Comparison of ENCODE assay signal across 23 cellular contexts in genomic region chr10:97551271-97551670, GRCh38. TPM values are rescaled to one million over a fixed set of nuclear protein-coding genes. Genes with fewer than 3 reads are reported as not detected.
"Had no signal": no experiment of that assay in that cellular context is flagged by ENCODE, and none has a peak within 500 bp of the region (broad histone marks: within the 10 kb centered on the region; RNA-seq: fewer than 3 reads in every experiment).

No MANE protein-coding gene starts in this region.

- H3K4me1 Mint-ChIP-seq: activated B cell treated with CpG ODN at 0.5 μM for 24 hours had no signal

- H3K4me3 ChIP-seq: dorsolateral prefrontal cortex, lung, right lobe of liver, tibial artery had no signal

- H3K36me3 Mint-ChIP-seq: activated CD4-positive, alpha-beta memory T cell treated with anti-CD3 and anti-CD28 coated beads for 36 hours; activated naive CD8-positive, alpha-beta T cell had no signal

- FAIRE-seq: TTC549, urothelium cell line had no signal

- H3K4me1 ChIP-seq: right lobe of liver had no signal

- H3K9me3 Mint-ChIP-seq: T-helper 2 cell treated with Interferon-gamma antibody and Interleukin-4, amounts not matched to agents 5 μg/mL and 100 μg/mL, for 36 hours had no signal

- H3K27ac ChIP-seq: epithelial cell of prostate, right lobe of liver, tibial artery had no signal

- H3K27me3 Mint-ChIP-seq: activated CD4-positive, alpha-beta memory T cell treated with anti-CD3 and anti-CD28 coated beads for 36 hours; activated naive CD8-positive, alpha-beta T cell; progenitor cell of endocrine pancreas had no signal

- H3K27me3 ChIP-seq: dorsolateral prefrontal cortex, right lobe of liver, tibial artery had no signal

- H3K4me3 Mint-ChIP-seq: activated B cell treated with CpG ODN at 0.5 μM for 24 hours; activated CD4-positive, alpha-beta memory T cell treated with anti-CD3 and anti-CD28 coated beads for 36 hours; activated naive CD8-positive, alpha-beta T cell; neural crest cell; T-helper 2 cell treated with Interferon-gamma antibody and Interleukin-4, amounts not matched to agents 5 μg/mL and 100 μg/mL, for 36 hours had no signal

- H3K36me3 ChIP-seq: right lobe of liver, tibial artery had no signal

- H3K27ac Mint-ChIP-seq: activated B cell treated with CpG ODN at 0.5 μM for 24 hours; activated CD4-positive, alpha-beta memory T cell treated with anti-CD3 and anti-CD28 coated beads for 36 hours; activated naive CD8-positive, alpha-beta T cell; T-helper 2 cell treated with Interferon-gamma antibody and Interleukin-4, amounts not matched to agents 5 μg/mL and 100 μg/mL, for 36 hours had no signal

- H3K9me3 ChIP-seq: right lobe of liver, tibial artery had no signal

- DNase-seq: activated B cell treated with CpG ODN at 0.5 μM for 24 hours; activated CD4-positive, alpha-beta memory T cell treated with anti-CD3 and anti-CD28 coated beads for 36 hours; activated CD4-positive, alpha-beta T cell treated with anti-CD3 and anti-CD28 coated beads for 4 hours; foreskin fibroblast; hypothalamus; islet precursor cell; left colon; stimulated activated CD4-positive, alpha-beta T cell treated with anti-CD3 and anti-CD28 coated beads, Interleukin-1b, Interleukin-23, amount 100 ng/mL, for 48 hours; stimulated activated CD8-positive, alpha-beta memory T cell treated with anti-CD3 and anti-CD28 coated beads, Interleukin-4, amount 100 ng/mL, for 48 hours; stimulated activated naive CD8-positive, alpha-beta T cell treated with anti-CD3 and anti-CD28 coated beads, Interleukin-15, Interleukin-2, amounts not matched to agents 100 U/mL and 50 U/mL, for 24 hours; substantia nigra; tibial artery had no signal

- ATAC-seq: left colon; right lobe of liver; stimulated activated naive CD8-positive, alpha-beta T cell treated with anti-CD3 and anti-CD28 coated beads, Interleukin-15, Interleukin-2, amounts not matched to agents 100 U/mL and 50 U/mL, for 24 hours had no signal

RNA-seq across cellular contexts. Expression of gene ANKRD2, which starts 21.3 kb away (rescaled TPM):
- total RNA-seq: activated B cell treated with CpG ODN at 0.5 μM for 24 hours; activated CD4-positive, alpha-beta memory T cell treated with anti-CD3 and anti-CD28 coated beads for 36 hours; glomerular endothelial cell; left colon; neural crest cell; progenitor cell of endocrine pancreas had no signal

RNA-seq across cellular contexts. Expression of gene HOGA1, which starts 32.9 kb away (rescaled TPM):
- total RNA-seq: activated B cell treated with CpG ODN at 0.5 μM for 24 hours; activated CD4-positive, alpha-beta memory T cell treated with anti-CD3 and anti-CD28 coated beads for 36 hours had no signal

RNA-seq across cellular contexts. Expression of gene C10orf62, which starts 38.2 kb away (rescaled TPM):
- total RNA-seq: activated B cell treated with CpG ODN at 0.5 μM for 24 hours; activated CD4-positive, alpha-beta memory T cell treated with anti-CD3 and anti-CD28 coated beads for 36 hours; glomerular endothelial cell; left colon; neural crest cell had no signal
- polyA plus RNA-seq: lung had no signal
